Comparison of ENCODE assay signal across 6 cellular contexts in genomic region chr19:18278521-18279265, GRCh38. TPM values are rescaled to one million over a fixed set of nuclear protein-coding genes. Genes with fewer than 3 reads are reported as not detected.
DNase-seq lines count a peak whose midpoint lies in the region; ATAC-seq and TF ChIP-seq lines count a peak whose summit lies in the region.

No MANE protein-coding gene starts in this region.

- H3K27me3 ChIP-seq in adrenal gland (no peaks in the 10 kb centered on the region), mucosa of rectum (ENCODE audit: control insufficient read depth in 2 of 2, insufficient read depth in 2 of 2, low read length in 2 of 2) (no peaks in the 10 kb centered on the region)

- no peak for ATAC-seq in GM18505 (IDR thresholded peaks at IDR 0.05; ENCODE audit: unreplicated experiment)

- H3K4me3 ChIP-seq in adrenal gland (peak overlapping the region in 2 of 4 donors; percentile 92 to 100), mucosa of rectum (ENCODE audit: low read length in 2 of 2) (peak overlapping the region; percentile 85 to 99)

- intact Hi-C loops in adrenal gland (cut with DNase I), result loop anchor here in 1 of 2 donors (5.0 to 10.0 kb wide), 2 partner anchors 49 to 126 kb away; no protein-coding TSS in a partner anchor

- TF ChIP-seq POLR2A in adrenal gland (IDR thresholded peaks at IDR 0.05), result peak in 1 of 2 donors; percentile 19
- no peak for TF ChIP-seq POLR2A in GM18505 (IDR thresholded peaks at IDR 0.05; ENCODE audit: borderline replicate concordance, extremely low read depth, insufficient read depth, insufficient read length)

- peaks cover 0 to 12% of the 10 kb centered on the region in 2 donors for H3K36me3 ChIP-seq in adrenal gland (replicated peaks in 1 of 2)
- peaks cover 11 to 12% of the 10 kb centered on the region in 2 donors for H3K36me3 ChIP-seq in mucosa of rectum (ENCODE audit: control insufficient read depth in 2 of 2, insufficient read depth in 2 of 2, low read length in 2 of 2)

- peak; percentile 35; the same call in 1 of the 2 replicates for TF ChIP-seq CTCF in LNCAP (IDR thresholded peaks at IDR 0.05)
- peak in 3 of 6 experiments; percentile 3 to 13 (median 13) for TF ChIP-seq CTCF in adrenal gland (IDR thresholded peaks at IDR 0.05)

- no peaks in the 10 kb centered on the region for H3K9me3 ChIP-seq in adrenal gland (replicated peaks in 1 of 3)
- H3K9me3 ChIP-seq in mucosa of rectum (ENCODE audit: control insufficient read depth in 2 of 2, low read length in 2 of 2), result no peaks in the 10 kb centered on the region

- H3K27ac ChIP-seq in adrenal gland (peak overlapping the region; percentile 99 to 100 (median 100)), mucosa of rectum (ENCODE audit: low read depth in 2 of 2, low read length in 2 of 2) (peak overlapping the region; percentile 100)

- 47 to 58% (median 49%) methylated on average over 6 to 10 of the region's 10 CpGs for WGBS in adrenal gland, 4 donors

- peak overlapping the region; percentile 69 to 99 for H3K9ac ChIP-seq in mucosa of rectum (ENCODE audit: low read depth in 1 of 2, low read length in 2 of 2)

- DNase-seq in adrenal gland (peak in 3 of 7 donors; percentile 54 to 61 (median 55)), H4 (ENCODE audit: low spot score) (no peak), NCI-H524 treated with DMSO at 0.1 percent for 48 hours (lab: John Stamatoyannopoulos, UW) (no peak)

- peaks cover 45 to 61% of the 10 kb centered on the region in 2 donors for H3K4me1 ChIP-seq in adrenal gland (replicated peaks in 1 of 2)
- H3K4me1 ChIP-seq in mucosa of rectum (ENCODE audit: control insufficient read depth in 2 of 2, insufficient read depth in 2 of 2, low read length in 2 of 2), result peaks cover 46 to 59% of the 10 kb centered on the region in 2 donors

RNA-seq across cellular contexts. Expression of gene JUND, which starts 2.7 kb away (rescaled TPM):
- 100 to 1,000 TPM; 181 to 533 (median 361) TPM for total RNA-seq in adrenal gland
- 100 to 1,000 TPM in 2 of 3 donors, 10 to 100 TPM in 1; 35.9 to 226 (median 104) TPM for polyA plus RNA-seq in adrenal gland
- 29.1 and 86.4 TPM in 2 replicates for total RNA-seq in H4 (2014; rRNA removed; shearing (Covaris generic))

RNA-seq across cellular contexts. Expression of gene IQCN, which starts 4.4 kb away (rescaled TPM):
- total RNA-seq in adrenal gland, result 1 to 10 TPM in 7 of 8 donors, under 1 TPM in 1; 0.30 to 5.4 (median 2.4) TPM
- 10 to 100 TPM in 1 of 3 donors, 1 to 10 TPM in 1, under 1 TPM in 1; 0.59 to 45.2 (median 6.0) TPM for polyA plus RNA-seq in adrenal gland
- 0.62 and 1.0 TPM in 2 replicates for total RNA-seq in H4 (2014; rRNA removed; shearing (Covaris generic))

RNA-seq across cellular contexts. Expression of gene LSM4, which starts 44.2 kb away (rescaled TPM):
- total RNA-seq in adrenal gland, result 100 to 1,000 TPM; 107 to 290 (median 161) TPM
- polyA plus RNA-seq in adrenal gland, result 100 to 1,000 TPM; 105 to 195 (median 120) TPM
- 349 and 397 TPM in 2 replicates for total RNA-seq in H4 (2014; rRNA removed; shearing (Covaris generic))

RNA-seq across cellular contexts. Expression of gene PDE4C, which starts 52.5 kb away (rescaled TPM):
- total RNA-seq in adrenal gland, result 1 to 10 TPM in 2 of 8 donors, under 1 TPM in 6; 0.11 to 1.7 (median 0.42) TPM
- 1 to 10 TPM in 1 of 3 donors, under 1 TPM in 1, not detected in 1; 0.77 to 2.4 TPM for polyA plus RNA-seq in adrenal gland
- 0.06 TPM in 1 of 2 replicates, not detected in the other for total RNA-seq in H4 (2014; rRNA removed; shearing (Covaris generic))
